2 cellular contexts compared by ENCODE assay signal in the genomic region with DNA sequence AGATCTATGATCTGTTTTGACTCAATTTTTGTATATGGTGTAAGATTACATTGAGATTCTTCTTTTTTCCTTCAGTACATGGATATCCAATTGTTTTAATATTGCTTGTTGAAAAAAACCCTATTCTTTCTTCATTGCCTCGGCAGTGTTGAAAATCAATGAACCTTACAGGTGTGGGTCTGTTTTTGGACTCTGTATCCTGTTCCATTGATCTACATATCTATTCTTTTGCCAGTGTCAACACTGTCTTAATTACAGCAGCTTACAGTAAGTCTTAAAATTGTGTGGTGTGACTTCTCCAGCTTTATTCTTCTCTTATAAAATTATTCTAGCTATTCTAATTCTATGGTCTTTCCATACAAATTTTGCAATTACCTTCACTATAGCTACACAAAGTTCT.
TF ChIP-seq lines count a peak whose summit lies in the region.

No MANE protein-coding gene starts in this region.

TF ChIP-seq in liver, 16 proteins besides CTCF, POLR2A, EP300 and RAD21 (continued from another document):
- TF ChIP-seq, protein P1, sequence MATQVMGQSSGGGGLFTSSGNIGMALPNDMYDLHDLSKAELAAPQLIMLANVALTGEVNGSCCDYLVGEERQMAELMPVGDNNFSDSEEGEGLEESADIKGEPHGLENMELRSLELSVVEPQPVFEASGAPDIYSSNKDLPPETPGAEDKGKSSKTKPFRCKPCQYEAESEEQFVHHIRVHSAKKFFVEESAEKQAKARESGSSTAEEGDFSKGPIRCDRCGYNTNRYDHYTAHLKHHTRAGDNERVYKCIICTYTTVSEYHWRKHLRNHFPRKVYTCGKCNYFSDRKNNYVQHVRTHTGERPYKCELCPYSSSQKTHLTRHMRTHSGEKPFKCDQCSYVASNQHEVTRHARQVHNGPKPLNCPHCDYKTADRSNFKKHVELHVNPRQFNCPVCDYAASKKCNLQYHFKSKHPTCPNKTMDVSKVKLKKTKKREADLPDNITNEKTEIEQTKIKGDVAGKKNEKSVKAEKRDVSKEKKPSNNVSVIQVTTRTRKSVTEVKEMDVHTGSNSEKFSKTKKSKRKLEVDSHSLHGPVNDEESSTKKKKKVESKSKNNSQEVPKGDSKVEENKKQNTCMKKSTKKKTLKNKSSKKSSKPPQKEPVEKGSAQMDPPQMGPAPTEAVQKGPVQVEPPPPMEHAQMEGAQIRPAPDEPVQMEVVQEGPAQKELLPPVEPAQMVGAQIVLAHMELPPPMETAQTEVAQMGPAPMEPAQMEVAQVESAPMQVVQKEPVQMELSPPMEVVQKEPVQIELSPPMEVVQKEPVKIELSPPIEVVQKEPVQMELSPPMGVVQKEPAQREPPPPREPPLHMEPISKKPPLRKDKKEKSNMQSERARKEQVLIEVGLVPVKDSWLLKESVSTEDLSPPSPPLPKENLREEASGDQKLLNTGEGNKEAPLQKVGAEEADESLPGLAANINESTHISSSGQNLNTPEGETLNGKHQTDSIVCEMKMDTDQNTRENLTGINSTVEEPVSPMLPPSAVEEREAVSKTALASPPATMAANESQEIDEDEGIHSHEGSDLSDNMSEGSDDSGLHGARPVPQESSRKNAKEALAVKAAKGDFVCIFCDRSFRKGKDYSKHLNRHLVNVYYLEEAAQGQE (IDR thresholded peaks at IDR 0.05), result no peak
- TF ChIP-seq FOXA1 (IDR thresholded peaks at IDR 0.05) (no peak), FOXA2 (IDR thresholded peaks at IDR 0.05) (peak; percentile 24), SP1 (IDR thresholded peaks at IDR 0.05) (peak; percentile 33), GABPA (IDR thresholded peaks at IDR 0.05 in 1 of 2, conservative IDR thresholded peaks at IDR 0.05 in 1 of 2) (no peak)
- TF ChIP-seq, protein P2, sequence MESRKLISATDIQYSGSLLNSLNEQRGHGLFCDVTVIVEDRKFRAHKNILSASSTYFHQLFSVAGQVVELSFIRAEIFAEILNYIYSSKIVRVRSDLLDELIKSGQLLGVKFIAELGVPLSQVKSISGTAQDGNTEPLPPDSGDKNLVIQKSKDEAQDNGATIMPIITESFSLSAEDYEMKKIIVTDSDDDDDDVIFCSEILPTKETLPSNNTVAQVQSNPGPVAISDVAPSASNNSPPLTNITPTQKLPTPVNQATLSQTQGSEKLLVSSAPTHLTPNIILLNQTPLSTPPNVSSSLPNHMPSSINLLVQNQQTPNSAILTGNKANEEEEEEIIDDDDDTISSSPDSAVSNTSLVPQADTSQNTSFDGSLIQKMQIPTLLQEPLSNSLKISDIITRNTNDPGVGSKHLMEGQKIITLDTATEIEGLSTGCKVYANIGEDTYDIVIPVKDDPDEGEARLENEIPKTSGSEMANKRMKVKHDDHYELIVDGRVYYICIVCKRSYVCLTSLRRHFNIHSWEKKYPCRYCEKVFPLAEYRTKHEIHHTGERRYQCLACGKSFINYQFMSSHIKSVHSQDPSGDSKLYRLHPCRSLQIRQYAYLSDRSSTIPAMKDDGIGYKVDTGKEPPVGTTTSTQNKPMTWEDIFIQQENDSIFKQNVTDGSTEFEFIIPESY (IDR thresholded peaks at IDR 0.05), result no peak

TF ChIP-seq in HepG2, 621 proteins besides CTCF, POLR2A, EP300 and RAD21 (continued from another document):
- TF ChIP-seq, protein P3, sequence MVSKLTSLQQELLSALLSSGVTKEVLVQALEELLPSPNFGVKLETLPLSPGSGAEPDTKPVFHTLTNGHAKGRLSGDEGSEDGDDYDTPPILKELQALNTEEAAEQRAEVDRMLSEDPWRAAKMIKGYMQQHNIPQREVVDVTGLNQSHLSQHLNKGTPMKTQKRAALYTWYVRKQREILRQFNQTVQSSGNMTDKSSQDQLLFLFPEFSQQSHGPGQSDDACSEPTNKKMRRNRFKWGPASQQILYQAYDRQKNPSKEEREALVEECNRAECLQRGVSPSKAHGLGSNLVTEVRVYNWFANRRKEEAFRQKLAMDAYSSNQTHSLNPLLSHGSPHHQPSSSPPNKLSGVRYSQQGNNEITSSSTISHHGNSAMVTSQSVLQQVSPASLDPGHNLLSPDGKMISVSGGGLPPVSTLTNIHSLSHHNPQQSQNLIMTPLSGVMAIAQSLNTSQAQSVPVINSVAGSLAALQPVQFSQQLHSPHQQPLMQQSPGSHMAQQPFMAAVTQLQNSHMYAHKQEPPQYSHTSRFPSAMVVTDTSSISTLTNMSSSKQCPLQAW (CRISPR knock-in tag; IDR thresholded peaks at IDR 0.05), result no peak
- TF ChIP-seq, protein P4, sequence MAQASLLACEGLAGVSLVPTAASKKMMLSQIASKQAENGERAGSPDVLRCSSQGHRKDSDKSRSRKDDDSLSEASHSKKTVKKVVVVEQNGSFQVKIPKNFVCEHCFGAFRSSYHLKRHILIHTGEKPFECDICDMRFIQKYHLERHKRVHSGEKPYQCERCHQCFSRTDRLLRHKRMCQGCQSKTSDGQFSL (CRISPR knock-in tag; IDR thresholded peaks at IDR 0.05), result no peak
- no peak for TF ChIP-seq NCOA2 (CRISPR knock-in tag; IDR thresholded peaks at IDR 0.05)
- no peak for TF ChIP-seq SAFB2 (CRISPR knock-in tag; IDR thresholded peaks at IDR 0.05; ENCODE audit: borderline replicate concordance, low read depth)
